In genomic region chr3:23805881-23806321, GRCh38 we compare ENCODE assay signal across 8 cellular contexts. TPM values are rescaled to one million over a fixed set of nuclear protein-coding genes. Genes with fewer than 3 reads are reported as not detected.
A peak's percentile ranks its signal among the peaks of the same experiment; 100 is the strongest.
DNase-seq lines count a peak whose midpoint lies in the region; ATAC-seq and TF ChIP-seq lines count a peak whose summit lies in the region.

Gene UBE2E1, plus strand, starts transcription at chr3:23805955. Its CDS starts 1,315 bp downstream, at chr3:23807270.

- H3K27ac Mint-ChIP-seq in nephron progenitor cell = peak within 1 kb of the TSS; percentile 98

- peak within 1 kb of the TSS; percentile 82 for H3K27ac ChIP-seq in RWPE1
- peak within 1 kb of the TSS; percentile 90 for H3K27ac ChIP-seq in substantia nigra (ENCODE audit: low read depth, low read length, poor library complexity, severe bottlenecking)

- H3K4me3 Mint-ChIP-seq in nephron progenitor cell = peak within 1 kb of the TSS; percentile 95

- peaks cover 62% of the 10 kb centered on the region for H3K4me1 Mint-ChIP-seq in nephron progenitor cell

- CTCF ChIA-PET in RWPE1 (lab: Yijun Ruan, JAX) = no interaction called here

- H3K36me3 Mint-ChIP-seq in nephron progenitor cell (ENCODE audit: low read depth) = peaks cover 16% of the 10 kb centered on the region

- peaks cover 7% of the 10 kb centered on the region for H3K27me3 Mint-ChIP-seq in nephron progenitor cell (ENCODE audit: low read depth, poor library complexity)

- no peaks in the 10 kb centered on the region for H3K9me3 Mint-ChIP-seq in nephron progenitor cell

- TF ChIP-seq CTCF in RWPE1 (conservative IDR thresholded peaks at IDR 0.05; ENCODE audit: low read depth) (no peak), fibroblast of the aortic adventitia (IDR thresholded peaks at IDR 0.05; ENCODE audit: insufficient read depth, low read length) (no peak), nephron progenitor cell (IDR thresholded peaks at IDR 0.05) (no peak)

- POLR2A ChIA-PET in RWPE1 (lab: Yijun Ruan, JAX; ENCODE audit: low non-redundant PET) = no interaction called here

- peak; percentile 43 for ATAC-seq in HG03439 (IDR thresholded peaks at IDR 0.05; ENCODE audit: unreplicated experiment)

- DNase-seq in CD1c-positive myeloid dendritic cell (ENCODE audit: extremely low spot score) = peak; percentile 86
- peak; percentile 79 for DNase-seq in GM19238 (ENCODE audit: insufficient read length, low spot score)
- no peak for DNase-seq in RWPE1 (ENCODE audit: low spot score)
- DNase-seq in activated effector memory CD4-positive, alpha-beta T cell treated with Interleukin-2 at 50 U/mL for 16 hours = peak; percentile 67
- DNase-seq in fibroblast of the aortic adventitia (ENCODE audit: low read depth) = peak; percentile 75
- peak; percentile 69 for DNase-seq in nephron progenitor cell
- peak in 45 of 49 donors; percentile 17 to 76 (median 52) for DNase-seq in substantia nigra (lab: John Stamatoyannopoulos, UW)

- peak within 1 kb of the TSS; percentile 80 for H3K4me3 ChIP-seq in fibroblast of the aortic adventitia (ENCODE audit: low read depth, low read length)

RNA-seq across cellular contexts. Expression of gene UBE2E1, which starts in this region (rescaled TPM):
- 34.6 and 108 TPM in 2 replicates for total RNA-seq in fibroblast of the aortic adventitia (ENCODE audit: low replicate concordance)
